Comparison of ENCODE assay signal across 11 cellular contexts in genomic region chr10:128530301-128530700, GRCh38.
DNase-seq lines count a peak whose midpoint lies in the region; ATAC-seq and TF ChIP-seq lines count a peak whose summit lies in the region.
"Had no signal": no experiment of that assay in that cellular context is flagged by ENCODE, and none has a peak within 500 bp of the region (broad histone marks: within the 10 kb centered on the region; RNA-seq: fewer than 3 reads in every experiment).

No MANE protein-coding gene starts in this region.

- DNase-seq in HuH-7 (ENCODE audit: low spot score) (peak; percentile 22), cardiac fibroblast (ENCODE audit: low read depth in 2 of 2) (peak; percentile 10 to 19)
- DNase-seq in activated CD4-positive, alpha-beta T cell treated with anti-CD3 and anti-CD28 coated beads, Interleukin-2, amount 10 ng/mL, durations not matched to agents 7 days and 5 days, result no peak
- DNase-seq in activated naive CD4-positive, alpha-beta T cell treated with anti-CD3 and anti-CD28 coated beads for 36 hours, result no peak

- no peaks in the 10 kb centered on the region for H3K9me2 ChIP-seq in DOHH2 (replicated peaks; ENCODE audit: control insufficient read depth, low read length)
- no peaks in the 10 kb centered on the region for H3K9me2 ChIP-seq in neural cell (ENCODE audit: insufficient read depth, low read length)

- no peak overlapping the region for H3K27ac Mint-ChIP-seq in activated CD4-positive, alpha-beta T cell treated with anti-CD3 and anti-CD28 coated beads, Interleukin-2, amount 10 ng/mL, durations not matched to agents 7 days and 5 days
- H3K27ac Mint-ChIP-seq in activated naive CD4-positive, alpha-beta T cell treated with anti-CD3 and anti-CD28 coated beads for 36 hours, result no peak overlapping the region

- H3K36me3 ChIP-seq in DOHH2 (ENCODE audit: control insufficient read depth, low read length), result no peaks in the 10 kb centered on the region
- no peaks in the 10 kb centered on the region for H3K36me3 ChIP-seq in neural cell (ENCODE audit: insufficient read depth, low read length)
- H3K36me3 ChIP-seq: gastroesophageal sphincter had no signal

- POLR2A ChIA-PET in activated CD4-positive, alpha-beta T cell treated with anti-CD3 and anti-CD28 coated beads, Interleukin-2, amount 10 ng/mL, durations not matched to agents 7 days and 5 days (lab: Charles Lee), result no interaction called here

- TF ChIP-seq RAD21 in neural cell (conservative IDR thresholded peaks at IDR 0.05), result peak; percentile 59

- H3F3A ChIP-seq in DOHH2 (ENCODE audit: control insufficient read depth, insufficient read depth) (no peaks in the 10 kb centered on the region), neural cell (ENCODE audit: insufficient read depth, low read length, poor library complexity, severe bottlenecking) (no peaks in the 10 kb centered on the region)

- TF ChIP-seq EP300 in neural cell (conservative IDR thresholded peaks at IDR 0.05; ENCODE audit: poor library complexity, severe bottlenecking), result no peak

- H3K9ac ChIP-seq in neural cell (ENCODE audit: low read length), result no peak overlapping the region

- H3K27ac ChIP-seq in DOHH2 (ENCODE audit: low read depth, low read length), result no peak overlapping the region
- no peak overlapping the region for H3K27ac ChIP-seq in neural cell (ENCODE audit: low read length)
- H3K27ac ChIP-seq: gastroesophageal sphincter, skin epidermis had no signal

- no peaks in the 10 kb centered on the region for H3K9me3 Mint-ChIP-seq in activated CD4-positive, alpha-beta T cell treated with anti-CD3 and anti-CD28 coated beads, Interleukin-2, amount 10 ng/mL, durations not matched to agents 7 days and 5 days
- H3K9me3 Mint-ChIP-seq in activated naive CD4-positive, alpha-beta T cell treated with anti-CD3 and anti-CD28 coated beads for 36 hours, result no peaks in the 10 kb centered on the region

- CTCF ChIA-PET in activated CD4-positive, alpha-beta T cell treated with anti-CD3 and anti-CD28 coated beads, Interleukin-2, amount 10 ng/mL, durations not matched to agents 7 days and 5 days (lab: Charles Lee), result no interaction called here
- CTCF ChIA-PET in activated naive CD4-positive, alpha-beta T cell treated with anti-CD3 and anti-CD28 coated beads for 36 hours (lab: Charles Lee), result interaction anchor here (1.0 kb wide), 1 partner anchor 12 kb away, joined by 3 read pairs; no protein-coding TSS in a partner anchor

- H3K4me1 ChIP-seq in DOHH2 (ENCODE audit: control insufficient read depth, low read length), result no peaks in the 10 kb centered on the region
- H3K4me1 ChIP-seq: gastroesophageal sphincter had no signal

- H2AFZ ChIP-seq in neural cell (ENCODE audit: low read depth, low read length), result no peak overlapping the region

- H3K27me3 ChIP-seq in DOHH2 (ENCODE audit: control insufficient read depth, low read length) (peaks cover 18% of the 10 kb centered on the region), neural cell (ENCODE audit: insufficient read depth, low read depth, low read length) (no peaks in the 10 kb centered on the region)

- H3K4me2 ChIP-seq in DOHH2 (ENCODE audit: low read length), result no peak overlapping the region
- H3K4me2 ChIP-seq in neural cell (ENCODE audit: low read length), result no peak overlapping the region

- H3K79me2 ChIP-seq in DOHH2 (ENCODE audit: control insufficient read depth, low read length) (no peaks in the 10 kb centered on the region), neural cell (replicated peaks; ENCODE audit: insufficient read depth, low read length) (no peaks in the 10 kb centered on the region)

- H3K36me3 Mint-ChIP-seq in activated CD4-positive, alpha-beta T cell treated with anti-CD3 and anti-CD28 coated beads, Interleukin-2, amount 10 ng/mL, durations not matched to agents 7 days and 5 days (ENCODE audit: low read depth), result no peaks in the 10 kb centered on the region
- no peaks in the 10 kb centered on the region for H3K36me3 Mint-ChIP-seq in activated naive CD4-positive, alpha-beta T cell treated with anti-CD3 and anti-CD28 coated beads for 36 hours (ENCODE audit: low read depth)

- H3K4me3 ChIP-seq in DOHH2 (ENCODE audit: low read length) (no peak overlapping the region), cardiac fibroblast (replicated peaks in 1 of 2; ENCODE audit: low read depth in 2 of 2, low read length in 2 of 2) (no peak overlapping the region), neural cell (ENCODE audit: low read length) (no peak overlapping the region)
- H3K4me3 ChIP-seq: gastroesophageal sphincter, skin epidermis had no signal

- H3K4me3 Mint-ChIP-seq in activated CD4-positive, alpha-beta T cell treated with anti-CD3 and anti-CD28 coated beads, Interleukin-2, amount 10 ng/mL, durations not matched to agents 7 days and 5 days, result no peak overlapping the region
- no peak overlapping the region for H3K4me3 Mint-ChIP-seq in activated naive CD4-positive, alpha-beta T cell treated with anti-CD3 and anti-CD28 coated beads for 36 hours

- H3K9me3 ChIP-seq in DOHH2 (ENCODE audit: control insufficient read depth, insufficient read depth, low read length) (no peaks in the 10 kb centered on the region), neural cell (ENCODE audit: low read length) (no peaks in the 10 kb centered on the region)
- H3K9me3 ChIP-seq: gastroesophageal sphincter had no signal

- H3K27me3 Mint-ChIP-seq in activated CD4-positive, alpha-beta T cell treated with anti-CD3 and anti-CD28 coated beads, Interleukin-2, amount 10 ng/mL, durations not matched to agents 7 days and 5 days, result peaks cover 2% of the 10 kb centered on the region
- peaks cover 6% of the 10 kb centered on the region for H3K27me3 Mint-ChIP-seq in activated naive CD4-positive, alpha-beta T cell treated with anti-CD3 and anti-CD28 coated beads for 36 hours (ENCODE audit: low read depth)

- TF ChIP-seq CTCF in DOHH2 (IDR thresholded peaks at IDR 0.05; ENCODE audit: low read depth, low read length, poor library complexity, severe bottlenecking) (peak; percentile 50), cardiac fibroblast (IDR thresholded peaks at IDR 0.05; ENCODE audit: low read depth, low read length) (peak; percentile 29), neural cell (IDR thresholded peaks at IDR 0.05; ENCODE audit: poor library complexity, severe bottlenecking) (peak; percentile 71)

- no peak for ATAC-seq in HG03457 (IDR thresholded peaks at IDR 0.05; ENCODE audit: unreplicated experiment)
- ATAC-seq in GM21447 (IDR thresholded peaks at IDR 0.05; ENCODE audit: unreplicated experiment), result no peak
- ATAC-seq: gastroesophageal sphincter, Right ventricle myocardium inferior had no signal

- no peaks in the 10 kb centered on the region for H3K4me1 Mint-ChIP-seq in activated CD4-positive, alpha-beta T cell treated with anti-CD3 and anti-CD28 coated beads, Interleukin-2, amount 10 ng/mL, durations not matched to agents 7 days and 5 days
- H3K4me1 Mint-ChIP-seq in activated naive CD4-positive, alpha-beta T cell treated with anti-CD3 and anti-CD28 coated beads for 36 hours (ENCODE audit: low read depth), result no peaks in the 10 kb centered on the region

- H4K20me1 ChIP-seq in DOHH2 (ENCODE audit: control insufficient read depth, insufficient read depth, low read depth, low read length), result no peaks in the 10 kb centered on the region
- H4K20me1 ChIP-seq in neural cell (ENCODE audit: insufficient read depth), result no peaks in the 10 kb centered on the region

- intact Hi-C loops in activated naive CD4-positive, alpha-beta T cell treated with anti-CD3 and anti-CD28 coated beads for 36 hours (cut with micrococcal nuclease), result loop anchor here (5.0 kb wide), 1 partner anchor 263 kb away; no protein-coding TSS in a partner anchor

TF ChIP-seq in neural cell, 6 proteins besides CTCF, POLR2A, EP300 and RAD21:
- TF ChIP-seq SMC3 (conservative IDR thresholded peaks at IDR 0.05; ENCODE audit: poor library complexity) (peak; percentile 78), MXI1 (conservative IDR thresholded peaks at IDR 0.05; ENCODE audit: poor library complexity, severe bottlenecking) (no peak)
TF ChIP-seq in neural cell: peak in this region for 1.

Comparison
In these comparisons a context has a peak if more than half of its experiments do, and no peak if none do; other contexts are left out.
1. DNase-seq: peak in HuH-7 (single experiment) and cardiac fibroblast (2 of 2); none in activated CD4-positive, alpha-beta T cell treated with anti-CD3 and anti-CD28 coated beads, Interleukin-2, amount 10 ng/mL, durations not matched to agents 7 days and 5 days (single experiment) and activated naive CD4-positive, alpha-beta T cell treated with anti-CD3 and anti-CD28 coated beads for 36 hours (single experiment).
2. Peak in every context shown above with its lines, with median percentiles within 50 percentile points of each other: CTCF ChIP-seq.